Comparison of ENCODE assay signal across 33 cellular contexts in the genomic region with DNA sequence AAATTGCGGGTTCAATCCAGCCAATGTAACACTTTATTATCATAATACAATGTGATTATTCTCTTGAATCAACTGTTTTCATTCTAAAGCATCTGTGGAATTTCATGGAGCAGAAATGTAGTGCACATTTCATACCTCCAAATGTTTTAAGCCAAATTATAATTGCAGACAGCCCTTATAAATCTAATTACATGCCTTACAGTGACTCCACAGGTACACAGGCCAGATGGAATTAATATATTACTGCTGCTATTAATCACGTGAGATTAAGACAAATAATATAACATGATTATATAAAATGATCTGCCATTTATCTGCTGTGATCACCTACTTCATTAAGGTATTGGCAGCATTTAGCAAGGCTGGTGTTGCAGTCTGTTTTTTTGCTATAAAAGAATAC.
"Had no signal": no experiment of that assay in that cellular context is flagged by ENCODE, and none has a peak within 500 bp of the region (broad histone marks: within the 10 kb centered on the region; RNA-seq: fewer than 3 reads in every experiment).

No MANE protein-coding gene starts in this region.

- H3K4me3 Mint-ChIP-seq: activated B cell treated with CpG ODN at 0.5 μM for 24 hours; activated CD4-positive, alpha-beta memory T cell treated with anti-CD3 and anti-CD28 coated beads for 36 hours; activated CD4-positive, alpha-beta T cell treated with anti-CD3 and anti-CD28 coated beads, Interleukin-2, amount 10 ng/mL, durations not matched to agents 24 days and 14 days; activated CD8-positive, alpha-beta T cell treated with anti-CD3 and anti-CD28 coated beads for 36 hours; activated naive CD4-positive, alpha-beta T cell treated with anti-CD3 and anti-CD28 coated beads for 36 hours; activated naive CD8-positive, alpha-beta T cell treated with anti-CD3 and anti-CD28 coated beads for 36 hours; activated T-cell treated with anti-CD3 and anti-CD28 coated beads, Interleukin-2, amount 50 U/mL, for 4 hours; activated T-cell treated with anti-CD3 and anti-CD28 coated beads, Interleukin-2, amount 50 U/mL, for 72 hours; activated T-helper 1 cell treated with anti-CD3 and anti-CD28 coated beads, Interleukin-12 subunit alpha, Interleukin-12 subunit beta, Interleukin-2, Interleukin-4 antibody, amounts not matched to agents 30 ng/mL and 10 ng/mL and 1 ng/mL, durations not matched to agents 14 hours and 24 hours and 36 hours; activated T-helper 17 cell treated with anti-CD3 and anti-CD28 coated beads, Interleukin-2, amount 50 U/mL, for 72 hours; T-helper 17 cell; T-helper 2 cell treated with Interferon-gamma antibody and Interleukin-4, amounts not matched to agents 5 μg/mL and 100 μg/mL, for 36 hours had no signal

- H3K27ac Mint-ChIP-seq: activated B cell treated with CpG ODN at 0.5 μM for 24 hours; activated CD4-positive, alpha-beta memory T cell treated with anti-CD3 and anti-CD28 coated beads for 36 hours; activated CD4-positive, alpha-beta T cell treated with anti-CD3 and anti-CD28 coated beads, Interleukin-2, amount 10 ng/mL, durations not matched to agents 24 days and 14 days; activated CD8-positive, alpha-beta T cell treated with anti-CD3 and anti-CD28 coated beads for 36 hours; activated naive CD4-positive, alpha-beta T cell treated with anti-CD3 and anti-CD28 coated beads for 36 hours; activated naive CD8-positive, alpha-beta T cell treated with anti-CD3 and anti-CD28 coated beads for 36 hours; activated T-cell treated with anti-CD3 and anti-CD28 coated beads, Interleukin-2, amount 50 U/mL, for 72 hours; activated T-helper 1 cell treated with anti-CD3 and anti-CD28 coated beads, Interleukin-12 subunit alpha, Interleukin-12 subunit beta, Interleukin-2, Interleukin-4 antibody, amounts not matched to agents 30 ng/mL and 10 ng/mL and 1 ng/mL, durations not matched to agents 14 hours and 24 hours and 36 hours; activated T-helper 17 cell treated with anti-CD3 and anti-CD28 coated beads, Interleukin-2, amount 50 U/mL, for 72 hours; T-helper 17 cell; T-helper 2 cell treated with Interferon-gamma antibody and Interleukin-4, amounts not matched to agents 5 μg/mL and 100 μg/mL, for 36 hours had no signal

- H3K27ac ChIP-seq: adrenal gland, body of pancreas, brain microvascular endothelial cell, breast epithelium, VCaP had no signal

- H3K9me3 Mint-ChIP-seq: activated B cell treated with CpG ODN at 0.5 μM for 24 hours; activated CD4-positive, alpha-beta memory T cell treated with anti-CD3 and anti-CD28 coated beads for 36 hours; activated CD4-positive, alpha-beta T cell treated with anti-CD3 and anti-CD28 coated beads, Interleukin-2, amount 10 ng/mL, durations not matched to agents 24 days and 14 days; activated CD8-positive, alpha-beta T cell treated with anti-CD3 and anti-CD28 coated beads for 36 hours; activated naive CD4-positive, alpha-beta T cell treated with anti-CD3 and anti-CD28 coated beads, Interleukin-2, amount 50 U/mL, for 72 hours; activated T-helper 1 cell treated with anti-CD3 and anti-CD28 coated beads, Interleukin-12 subunit alpha, Interleukin-12 subunit beta, Interleukin-2, Interleukin-4 antibody, amounts not matched to agents 30 ng/mL and 10 ng/mL and 1 ng/mL, durations not matched to agents 14 hours and 24 hours and 36 hours; activated T-helper 17 cell treated with anti-CD3 and anti-CD28 coated beads, Interleukin-2, amount 50 U/mL, for 72 hours; T-helper 2 cell treated with Interferon-gamma antibody and Interleukin-4, amounts not matched to agents 5 μg/mL and 100 μg/mL, for 36 hours had no signal

- H3K4me3 ChIP-seq: adrenal gland, body of pancreas, breast epithelium had no signal

- H3K36me3 ChIP-seq: adrenal gland, brain microvascular endothelial cell, breast epithelium had no signal

- H3K9me3 ChIP-seq: adrenal gland, body of pancreas, breast epithelium had no signal

- H3K27me3 ChIP-seq: adrenal gland, body of pancreas, brain microvascular endothelial cell, breast epithelium had no signal

- H3K4me1 ChIP-seq: adrenal gland, body of pancreas, breast epithelium had no signal

- H3K4me1 Mint-ChIP-seq: activated B cell treated with CpG ODN at 0.5 μM for 24 hours; activated CD4-positive, alpha-beta T cell treated with anti-CD3 and anti-CD28 coated beads, Interleukin-2, amount 10 ng/mL, durations not matched to agents 24 days and 14 days; activated T-helper 17 cell treated with anti-CD3 and anti-CD28 coated beads, Interleukin-2, amount 50 U/mL, for 72 hours had no signal

- H3K27me3 Mint-ChIP-seq: activated CD4-positive, alpha-beta memory T cell treated with anti-CD3 and anti-CD28 coated beads for 36 hours; activated CD8-positive, alpha-beta T cell treated with anti-CD3 and anti-CD28 coated beads for 36 hours; activated naive CD8-positive, alpha-beta T cell treated with anti-CD3 and anti-CD28 coated beads for 36 hours had no signal

- DNase-seq: activated B cell treated with CpG ODN at 0.5 μM for 24 hours; activated CD4-positive, alpha-beta memory T cell treated with anti-CD3 and anti-CD28 coated beads for 36 hours; activated CD4-positive, alpha-beta T cell treated with anti-CD3 and anti-CD28 coated beads for 4 hours; activated CD4-positive, alpha-beta T cell treated with anti-CD3 and anti-CD28 coated beads, Interleukin-2, amount 10 ng/mL, durations not matched to agents 24 days and 14 days; activated CD4-positive, alpha-beta T cell treated with anti-CD3 and anti-CD28 coated beads, Interleukin-2, amount 50 U/mL, for 1 hour; activated CD4-positive, alpha-beta T cell treated with anti-CD3 and anti-CD28 coated beads, Interleukin-2, amount 50 U/mL, for 4 hours; activated CD4-positive, CD25-positive, alpha-beta regulatory T cell treated with anti-CD3 and anti-CD28 coated beads, Interleukin-2, amount 50 U/mL, for 72 hours; activated CD8-positive, alpha-beta memory T cell treated with anti-CD3 and anti-CD28 coated beads, Interleukin-2, amount 50 U/mL, for 4 hours; activated CD8-positive, alpha-beta T cell treated with anti-CD3 and anti-CD28 coated beads for 36 hours; activated effector memory CD4-positive, alpha-beta T cell treated with anti-CD3 and anti-CD28 coated beads, Interleukin-2, amount 50 U/mL, for 16 hours; activated gamma-delta T cell treated with Interleukin-2 at 50 U/mL for 16 hours; activated naive CD4-positive, alpha-beta T cell; activated naive CD4-positive, alpha-beta T cell treated with anti-CD3 and anti-CD28 coated beads for 36 hours; activated naive CD4-positive, alpha-beta T cell treated with anti-CD3 and anti-CD28 coated beads, Interleukin-2, amount 50 U/mL, for 16 hours; activated naive CD8-positive, alpha-beta T cell treated with anti-CD3 and anti-CD28 coated beads for 36 hours; activated T-cell treated with anti-CD3 and anti-CD28 coated beads for 4 hours; activated T-cell treated with anti-CD3 and anti-CD28 coated beads, Interleukin-2, amount 50 U/mL, for 1 hour; activated T-cell treated with anti-CD3 and anti-CD28 coated beads, Interleukin-2, amount 50 U/mL, for 4 hours; activated T-cell treated with anti-CD3 and anti-CD28 coated beads, Interleukin-2, amount 50 U/mL, for 72 hours; adrenal gland; amniotic stem cell; aorta; body of pancreas; brain microvascular endothelial cell; central memory CD4-positive, alpha-beta T cell; T-helper 17 cell; T-helper 9 cell had no signal

- ATAC-seq: activated CD8-positive, alpha-beta T cell treated with anti-CD3 and anti-CD28 coated beads for 36 hours; activated naive CD4-positive, alpha-beta T cell treated with anti-CD3 and anti-CD28 coated beads, Interleukin-2, amount 50 U/mL, for 72 hours; activated T-cell treated with anti-CD3 and anti-CD28 coated beads, Interleukin-2, amount 50 U/mL, for 4 hours; activated T-cell treated with anti-CD3 and anti-CD28 coated beads, Interleukin-2, amount 50 U/mL, for 72 hours; activated T-helper 17 cell treated with anti-CD3 and anti-CD28 coated beads, Interleukin-2, amount 50 U/mL, for 72 hours; body of pancreas; T-helper 17 cell had no signal
